ENCODE assay signal across 1 cellular context in genomic region chr4:16212138-16212782, GRCh38.
TF ChIP-seq lines count a peak whose summit lies in the region.

No MANE protein-coding gene starts in this region.

TF ChIP-seq in IMR-90, 13 proteins besides CTCF, POLR2A, EP300 and RAD21:
- no peak for TF ChIP-seq RFX5 (IDR thresholded peaks at IDR 0.05; ENCODE audit: low read depth, low read length)
- TF ChIP-seq BHLHE40 (IDR thresholded peaks at IDR 0.05; ENCODE audit: low read depth, low read length): no peak
- no peak for TF ChIP-seq MXI1 (IDR thresholded peaks at IDR 0.05; ENCODE audit: borderline replicate concordance, low read depth, low read length)
- no peak for TF ChIP-seq NFE2L2 (IDR thresholded peaks at IDR 0.05; ENCODE audit: low read depth, low read length)
- TF ChIP-seq MAFK (IDR thresholded peaks at IDR 0.05; ENCODE audit: low read depth, low read length): no peak
- no peak for TF ChIP-seq SMC3 (IDR thresholded peaks at IDR 0.05; ENCODE audit: low read depth, low read length)
- TF ChIP-seq CEBPB (IDR thresholded peaks at IDR 0.05; ENCODE audit: low read depth, low read length): no peak
- TF ChIP-seq ELK1 (IDR thresholded peaks at IDR 0.05; ENCODE audit: borderline replicate concordance, low read depth, low read length): no peak
- TF ChIP-seq RCOR1 (IDR thresholded peaks at IDR 0.05; ENCODE audit: insufficient replicate concordance, low read length): no peak
- TF ChIP-seq, protein P1, sequence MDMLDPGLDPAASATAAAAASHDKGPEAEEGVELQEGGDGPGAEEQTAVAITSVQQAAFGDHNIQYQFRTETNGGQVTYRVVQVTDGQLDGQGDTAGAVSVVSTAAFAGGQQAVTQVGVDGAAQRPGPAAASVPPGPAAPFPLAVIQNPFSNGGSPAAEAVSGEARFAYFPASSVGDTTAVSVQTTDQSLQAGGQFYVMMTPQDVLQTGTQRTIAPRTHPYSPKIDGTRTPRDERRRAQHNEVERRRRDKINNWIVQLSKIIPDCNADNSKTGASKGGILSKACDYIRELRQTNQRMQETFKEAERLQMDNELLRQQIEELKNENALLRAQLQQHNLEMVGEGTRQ (IDR thresholded peaks at IDR 0.05; ENCODE audit: low read depth, low read length): no peak
- TF ChIP-seq FOS (IDR thresholded peaks at IDR 0.05; ENCODE audit: low read depth, low read length): no peak
- TF ChIP-seq CHD1 (IDR thresholded peaks at IDR 0.05; ENCODE audit: low read depth, low read length): no peak
- TF ChIP-seq MAZ (IDR thresholded peaks at IDR 0.05; ENCODE audit: borderline replicate concordance, low read depth, low read length): no peak
